In genomic region chr1:159686599-159687299, GRCh38 we compare ENCODE assay signal across 26 cellular contexts. TPM values are rescaled to one million over a fixed set of nuclear protein-coding genes. Genes with fewer than 3 reads are reported as not detected.
"Had no signal": no experiment of that assay in that cellular context is flagged by ENCODE, and none has a peak within 500 bp of the region (broad histone marks: within the 10 kb centered on the region; RNA-seq: fewer than 3 reads in every experiment).

No MANE protein-coding gene starts in this region.

- H3K36me3 Mint-ChIP-seq: naive thymus-derived CD8-positive, alpha-beta T cell; stimulated activated effector memory CD8-positive, alpha-beta T cell treated with anti-CD3 and anti-CD28 coated beads, Interleukin-12 subunit alpha, Interleukin-12 subunit beta, amount 100 ng/mL, for 72 hours had no signal

- H3K27ac Mint-ChIP-seq: naive thymus-derived CD8-positive, alpha-beta T cell; nephron; stimulated activated effector memory CD8-positive, alpha-beta T cell treated with anti-CD3 and anti-CD28 coated beads, Interleukin-12 subunit alpha, Interleukin-12 subunit beta, amount 100 ng/mL, for 72 hours; stimulated activated naive CD8-positive, alpha-beta T cell treated with anti-CD3 and anti-CD28 coated beads, Interleukin-15, Interleukin-2, amounts not matched to agents 100 ng/mL and 50 ng/mL, for 24 hours had no signal

- H3K4me1 Mint-ChIP-seq: naive thymus-derived CD8-positive, alpha-beta T cell; nephron; neural crest cell; stimulated activated effector memory CD8-positive, alpha-beta T cell treated with anti-CD3 and anti-CD28 coated beads, Interleukin-12 subunit alpha, Interleukin-12 subunit beta, amount 100 ng/mL, for 72 hours had no signal

- DNase-seq: islet precursor cell; left cardiac atrium; left lung; lower lobe of right lung; mammary epithelial cell; mesenchymal stem cell; naive thymus-derived CD8-positive, alpha-beta T cell; occipital lobe; retina; right cardiac atrium; sigmoid colon; small intestine; spleen; stimulated activated CD4-positive, alpha-beta T cell treated with anti-CD3 and anti-CD28 coated beads, Interleukin-4, amount 100 ng/mL, for 24 hours; stimulated activated naive CD4-positive, alpha-beta T cell; tibial artery; trophoblast cell; upper lobe of right lung had no signal

- H3K9me3 Mint-ChIP-seq: nephron; stimulated activated effector memory CD8-positive, alpha-beta T cell treated with anti-CD3 and anti-CD28 coated beads, Interleukin-12 subunit alpha, Interleukin-12 subunit beta, amount 100 ng/mL, for 72 hours; stimulated activated naive CD8-positive, alpha-beta T cell treated with anti-CD3 and anti-CD28 coated beads, Interleukin-15, Interleukin-2, amounts not matched to agents 100 ng/mL and 50 ng/mL, for 24 hours had no signal

- H3K4me3 Mint-ChIP-seq: naive thymus-derived CD8-positive, alpha-beta T cell; nephron; neural crest cell; stimulated activated effector memory CD8-positive, alpha-beta T cell treated with anti-CD3 and anti-CD28 coated beads, Interleukin-12 subunit alpha, Interleukin-12 subunit beta, amount 100 ng/mL, for 72 hours; stimulated activated naive CD8-positive, alpha-beta T cell treated with anti-CD3 and anti-CD28 coated beads, Interleukin-15, Interleukin-2, amounts not matched to agents 100 ng/mL and 50 ng/mL, for 24 hours had no signal

RNA-seq across cellular contexts. Expression of gene CRP, which starts 27.6 kb away (rescaled TPM):
- total RNA-seq: hepatocyte; kidney epithelial cell; left cardiac atrium; left lung; lower lobe of right lung; mammary epithelial cell; naive thymus-derived CD8-positive, alpha-beta T cell; neural crest cell; osteocyte; sigmoid colon; thoracic aorta had no signal
